Comparison of ENCODE assay signal across 1 cellular context in genomic region chr11:7515544-7515943, GRCh38.
TF ChIP-seq lines count a peak whose summit lies in the region.

No MANE protein-coding gene starts in this region.

TF ChIP-seq in GM12878, 131 proteins besides CTCF, POLR2A, EP300 and RAD21:
- TF ChIP-seq, protein P1, sequence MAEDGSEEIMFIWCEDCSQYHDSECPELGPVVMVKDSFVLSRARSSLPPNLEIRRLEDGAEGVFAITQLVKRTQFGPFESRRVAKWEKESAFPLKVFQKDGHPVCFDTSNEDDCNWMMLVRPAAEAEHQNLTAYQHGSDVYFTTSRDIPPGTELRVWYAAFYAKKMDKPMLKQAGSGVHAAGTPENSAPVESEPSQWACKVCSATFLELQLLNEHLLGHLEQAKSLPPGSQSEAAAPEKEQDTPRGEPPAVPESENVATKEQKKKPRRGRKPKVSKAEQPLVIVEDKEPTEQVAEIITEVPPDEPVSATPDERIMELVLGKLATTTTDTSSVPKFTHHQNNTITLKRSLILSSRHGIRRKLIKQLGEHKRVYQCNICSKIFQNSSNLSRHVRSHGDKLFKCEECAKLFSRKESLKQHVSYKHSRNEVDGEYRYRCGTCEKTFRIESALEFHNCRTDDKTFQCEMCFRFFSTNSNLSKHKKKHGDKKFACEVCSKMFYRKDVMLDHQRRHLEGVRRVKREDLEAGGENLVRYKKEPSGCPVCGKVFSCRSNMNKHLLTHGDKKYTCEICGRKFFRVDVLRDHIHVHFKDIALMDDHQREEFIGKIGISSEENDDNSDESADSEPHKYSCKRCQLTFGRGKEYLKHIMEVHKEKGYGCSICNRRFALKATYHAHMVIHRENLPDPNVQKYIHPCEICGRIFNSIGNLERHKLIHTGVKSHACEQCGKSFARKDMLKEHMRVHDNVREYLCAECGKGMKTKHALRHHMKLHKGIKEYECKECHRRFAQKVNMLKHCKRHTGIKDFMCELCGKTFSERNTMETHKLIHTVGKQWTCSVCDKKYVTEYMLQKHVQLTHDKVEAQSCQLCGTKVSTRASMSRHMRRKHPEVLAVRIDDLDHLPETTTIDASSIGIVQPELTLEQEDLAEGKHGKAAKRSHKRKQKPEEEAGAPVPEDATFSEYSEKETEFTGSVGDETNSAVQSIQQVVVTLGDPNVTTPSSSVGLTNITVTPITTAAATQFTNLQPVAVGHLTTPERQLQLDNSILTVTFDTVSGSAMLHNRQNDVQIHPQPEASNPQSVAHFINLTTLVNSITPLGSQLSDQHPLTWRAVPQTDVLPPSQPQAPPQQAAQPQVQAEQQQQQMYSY (CRISPR knock-in tag; IDR thresholded peaks at IDR 0.05), result no peak
- TF ChIP-seq NR2C1 (IDR thresholded peaks at IDR 0.05), result no peak
- no peak for TF ChIP-seq HDAC6 (IDR thresholded peaks at IDR 0.05; ENCODE audit: unreplicated experiment)
- TF ChIP-seq ZBTB4 (CRISPR knock-in tag; IDR thresholded peaks at IDR 0.05), result no peak
- TF ChIP-seq GABPA (IDR thresholded peaks at IDR 0.05; ENCODE audit: low read depth), result no peak
- no peak for TF ChIP-seq DPF2 (IDR thresholded peaks at IDR 0.05)
- TF ChIP-seq HDGF (IDR thresholded peaks at IDR 0.05), result no peak
- no peak for TF ChIP-seq E4F1 (IDR thresholded peaks at IDR 0.05; ENCODE audit: borderline replicate concordance, partially characterized antibody)
